Comparison of ENCODE assay signal across 13 cellular contexts in the genomic region with DNA sequence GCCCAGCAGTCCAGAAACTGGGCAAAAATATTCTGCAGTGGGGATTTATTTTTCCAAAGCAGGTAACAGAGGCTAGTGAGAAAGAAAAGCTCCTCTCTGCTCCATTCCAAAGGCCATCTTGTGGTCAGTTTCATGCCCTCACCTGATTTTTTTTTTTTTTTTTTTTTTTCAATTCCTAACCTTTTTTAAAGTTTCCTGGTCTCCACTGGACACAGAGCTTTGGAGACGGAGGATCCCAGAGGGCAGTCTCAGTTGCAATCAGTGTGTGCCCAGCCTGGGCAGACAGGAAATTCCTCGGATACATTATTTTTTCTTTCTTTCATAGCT.
A peak's percentile ranks its signal among the peaks of the same experiment; 100 is the strongest.
DNase-seq lines count a peak whose midpoint lies in the region; ATAC-seq and TF ChIP-seq lines count a peak whose summit lies in the region.
"Had no signal": no experiment of that assay in that cellular context is flagged by ENCODE, and none has a peak within 500 bp of the region (broad histone marks: within the 10 kb centered on the region; RNA-seq: fewer than 3 reads in every experiment).

No MANE protein-coding gene starts in this region.

- no peak overlapping the region for H2BK5ac ChIP-seq in H9 (ENCODE audit: insufficient read length, low read length)

- H2BK120ac ChIP-seq in H9 (ENCODE audit: low read depth, low read length, poor library complexity, severe bottlenecking) = no peak overlapping the region

- H3K9ac ChIP-seq in H9 (ENCODE audit: extremely low read depth, insufficient read length, low read length) (no peak overlapping the region), stomach smooth muscle (ENCODE audit: low read length in 2 of 2) (no peak overlapping the region)

- no CpG with 5 or more reads among the region's 2 CpGs for WGBS in H9 (ENCODE audit: extremely low coverage, insufficient read length, low lambda C conversion rate)

- no peak overlapping the region for H4K5ac ChIP-seq in H9 (ENCODE audit: insufficient read length, low read depth, low read length)

- no peak overlapping the region for H3K27ac Mint-ChIP-seq in H9
- H3K27ac Mint-ChIP-seq in immature natural killer cell = no peak overlapping the region
- no peak overlapping the region for H3K27ac Mint-ChIP-seq in stimulated activated effector memory CD8-positive, alpha-beta T cell treated with anti-CD3 and anti-CD28 coated beads, Interleukin-12 subunit alpha, Interleukin-12 subunit beta, amount 100 ng/mL, for 72 hours
- H3K27ac Mint-ChIP-seq: activated CD8-positive, alpha-beta T cell treated with anti-CD3 and anti-CD28 coated beads, Interleukin-2, amount 10 ng/mL, durations not matched to agents 7 days and 5 days; T-helper 2 cell treated with Interferon-gamma antibody and Interleukin-4, amounts not matched to agents 5 μg/mL and 100 μg/mL, for 36 hours had no signal

- H3K9me3 Mint-ChIP-seq in H9 (no peaks in the 10 kb centered on the region), immature natural killer cell (no peaks in the 10 kb centered on the region)
- H3K9me3 Mint-ChIP-seq in stimulated activated effector memory CD8-positive, alpha-beta T cell treated with anti-CD3 and anti-CD28 coated beads, Interleukin-12 subunit alpha, Interleukin-12 subunit beta, amount 100 ng/mL, for 72 hours = no peaks in the 10 kb centered on the region
- H3K9me3 Mint-ChIP-seq: T-helper 2 cell treated with Interferon-gamma antibody and Interleukin-4, amounts not matched to agents 5 μg/mL and 100 μg/mL, for 36 hours had no signal

- no peak overlapping the region for H2BK15ac ChIP-seq in H9 (ENCODE audit: low read depth, low read length)

- H3K4ac ChIP-seq in H9 (ENCODE audit: low read depth, low read length) = no peak overlapping the region

- TF ChIP-seq CTCF in H9 (conservative IDR thresholded peaks at IDR 0.05) (peak; percentile 57; the same call in 2 of the 3 replicates), astrocyte of the spinal cord (IDR thresholded peaks at IDR 0.05; ENCODE audit: low read depth, low read length) (peak; percentile 23), foreskin fibroblast (IDR thresholded peaks at IDR 0.05; ENCODE audit: low read depth, low read length) (peak; percentile 18)

- DNase-seq in H9 (no peak), astrocyte of the spinal cord (ENCODE audit: low read depth, low spot score) (no peak), foreskin fibroblast (no peak), immature natural killer cell (no peak)
- no peak for DNase-seq in activated CD8-positive, alpha-beta memory T cell treated with anti-CD3 and anti-CD28 coated beads for 24 hours
- DNase-seq in stimulated activated effector memory CD8-positive, alpha-beta T cell treated with anti-CD3 and anti-CD28 coated beads, Interleukin-12 subunit alpha, Interleukin-12 subunit beta, amount 100 ng/mL, for 72 hours (ENCODE audit: low spot score in 2 of 2) = no peak
- DNase-seq: activated CD8-positive, alpha-beta T cell treated with anti-CD3 and anti-CD28 coated beads, Interleukin-2, amount 10 ng/mL, durations not matched to agents 7 days and 5 days; activated naive CD4-positive, alpha-beta T cell treated with anti-CD3 and anti-CD28 coated beads, Interleukin-2, amount 50 U/mL, for 16 hours; effector CD4-positive, alpha-beta T cell; PC-3; sigmoid colon had no signal

- no peaks in the 10 kb centered on the region for H3K4me1 ChIP-seq in H9 (ENCODE audit: insufficient read depth, low read length)
- H3K4me1 ChIP-seq in stomach smooth muscle (ENCODE audit: control insufficient read depth, insufficient read depth, low read length) = peaks cover 4% of the 10 kb centered on the region

- no peak overlapping the region for H3K4me3 Mint-ChIP-seq in H9
- no peak overlapping the region for H3K4me3 Mint-ChIP-seq in immature natural killer cell
- H3K4me3 Mint-ChIP-seq in stimulated activated effector memory CD8-positive, alpha-beta T cell treated with anti-CD3 and anti-CD28 coated beads, Interleukin-12 subunit alpha, Interleukin-12 subunit beta, amount 100 ng/mL, for 72 hours = no peak overlapping the region
- H3K4me3 Mint-ChIP-seq: activated CD8-positive, alpha-beta T cell treated with anti-CD3 and anti-CD28 coated beads, Interleukin-2, amount 10 ng/mL, durations not matched to agents 7 days and 5 days; T-helper 2 cell treated with Interferon-gamma antibody and Interleukin-4, amounts not matched to agents 5 μg/mL and 100 μg/mL, for 36 hours had no signal

- no peaks in the 10 kb centered on the region for H3K27me3 Mint-ChIP-seq in H9 (ENCODE audit: low read depth)
- peaks cover 3 to 4% (median 3%) of the 10 kb centered on the region in 3 donors for H3K27me3 Mint-ChIP-seq in immature natural killer cell (ENCODE audit: low read depth in 3 of 3)

- no peaks in the 10 kb centered on the region for H4K20me1 ChIP-seq in H9 (ENCODE audit: control insufficient read depth, insufficient read depth, insufficient read length)

- H3K9me3 ChIP-seq in H9 (ENCODE audit: control insufficient read depth, low read depth, low read length) (no peaks in the 10 kb centered on the region), stomach smooth muscle (ENCODE audit: control insufficient read depth in 2 of 2, low read length in 2 of 2) (no peaks in the 10 kb centered on the region)
- H3K9me3 ChIP-seq: sigmoid colon had no signal

- no peaks in the 10 kb centered on the region for H3K23me2 ChIP-seq in H9 (ENCODE audit: insufficient read length, low read depth, low read length, poor library complexity, severe bottlenecking)

- H2AK5ac ChIP-seq in H9 (ENCODE audit: insufficient read length, low read length) = no peak overlapping the region

- H3K27me3 ChIP-seq in H9 (ENCODE audit: insufficient read depth, low read length) (no peaks in the 10 kb centered on the region), stomach smooth muscle (ENCODE audit: control insufficient read depth in 1 of 2, insufficient read depth in 2 of 2, low read length in 2 of 2) (no peaks in the 10 kb centered on the region)
- H3K27me3 ChIP-seq: sigmoid colon had no signal

- no peak overlapping the region for H2BK12ac ChIP-seq in H9 (ENCODE audit: insufficient read length, low read depth, low read length)

- no peak for ATAC-seq in stimulated activated effector memory CD8-positive, alpha-beta T cell treated with anti-CD3 and anti-CD28 coated beads, Interleukin-12 subunit alpha, Interleukin-12 subunit beta, amount 100 ng/mL, for 72 hours
- ATAC-seq: activated CD8-positive, alpha-beta T cell treated with anti-CD3 and anti-CD28 coated beads, Interleukin-2, amount 10 ng/mL, durations not matched to agents 7 days and 5 days; PC-3 had no signal

- H3K79me2 ChIP-seq in H9 (ENCODE audit: insufficient read depth, low read length) = no peaks in the 10 kb centered on the region

- H3K79me1 ChIP-seq in H9 (ENCODE audit: insufficient read depth, low read depth, low read length, poor library complexity, severe bottlenecking) = no peaks in the 10 kb centered on the region

- H4K91ac ChIP-seq in H9 (ENCODE audit: insufficient read length, low read depth, low read length) = no peak overlapping the region

- H4K8ac ChIP-seq in H9 (replicated peaks; ENCODE audit: insufficient read length, low read depth, low read length) = no peak overlapping the region

- H3K18ac ChIP-seq in H9 (ENCODE audit: insufficient read length, low read depth, low read length) = no peak overlapping the region

- H2BK20ac ChIP-seq in H9 (ENCODE audit: low read depth, low read length, poor library complexity, severe bottlenecking) = no peak overlapping the region

- H3K4me3 ChIP-seq in astrocyte of the spinal cord (ENCODE audit: low read depth, low read length) (no peak overlapping the region), foreskin fibroblast (ENCODE audit: low read depth in 1 of 2, low read length in 2 of 2) (no peak overlapping the region), stomach smooth muscle (ENCODE audit: low read length in 2 of 2) (no peak overlapping the region)
- H3K4me3 ChIP-seq: sigmoid colon had no signal

- no peak overlapping the region for H3T11ph ChIP-seq in H9 (ENCODE audit: low read length)

- no peak overlapping the region for H3K4me2 ChIP-seq in H9 (ENCODE audit: insufficient read depth, insufficient read length, low read length)

- H3K23ac ChIP-seq in H9 (ENCODE audit: insufficient read length, low read depth, low read length) = no peak overlapping the region

- in situ Hi-C loops in astrocyte of the spinal cord (cut with HindIII; ENCODE audit: low sequenced_read_pairs) = no loop called here

- peaks cover 30 to 35% of the 10 kb centered on the region in 2 donors for H3K36me3 ChIP-seq in stomach smooth muscle (ENCODE audit: control insufficient read depth in 2 of 2, insufficient read depth in 2 of 2, low read length in 2 of 2)

- H3K36me3 Mint-ChIP-seq in H9 (ENCODE audit: insufficient read depth in 1 of 3, low read depth in 3 of 3) (peaks cover 7 to 28% (median 14%) of the 10 kb centered on the region in 3 experiments), immature natural killer cell (peaks cover 26 to 45% (median 44%) of the 10 kb centered on the region in 3 donors)
- H3K36me3 Mint-ChIP-seq in stimulated activated effector memory CD8-positive, alpha-beta T cell treated with anti-CD3 and anti-CD28 coated beads, Interleukin-12 subunit alpha, Interleukin-12 subunit beta, amount 100 ng/mL, for 72 hours = peaks cover 82% of the 10 kb centered on the region

- no peak overlapping the region for H3K27ac ChIP-seq in H9 (ENCODE audit: insufficient read length, low read depth, low read length)
- peak overlapping the region; percentile 18 for H3K27ac ChIP-seq in stomach smooth muscle (ENCODE audit: low read length)
- H3K27ac ChIP-seq: sigmoid colon had no signal

- H2AFZ ChIP-seq in H9 (ENCODE audit: low read length) = no peak overlapping the region

- H3K4me1 Mint-ChIP-seq in H9 = peaks cover 3 to 9% of the 10 kb centered on the region in 2 experiments
- peaks cover 24 to 27% of the 10 kb centered on the region in 2 donors for H3K4me1 Mint-ChIP-seq in immature natural killer cell
- H3K4me1 Mint-ChIP-seq in stimulated activated effector memory CD8-positive, alpha-beta T cell treated with anti-CD3 and anti-CD28 coated beads, Interleukin-12 subunit alpha, Interleukin-12 subunit beta, amount 100 ng/mL, for 72 hours = peaks cover 28% of the 10 kb centered on the region

- no peak overlapping the region for H3K14ac ChIP-seq in H9 (ENCODE audit: insufficient read depth, low read length)

- no peak overlapping the region for H3K56ac ChIP-seq in H9 (ENCODE audit: insufficient read length, low read depth, low read length)
